In genomic region chr4:73869130-73870055, GRCh38 we compare ENCODE assay signal across 8 cellular contexts. TPM values are rescaled to one million over a fixed set of nuclear protein-coding genes. Genes with fewer than 3 reads are reported as not detected.
DNase-seq lines count a peak whose midpoint lies in the region; ATAC-seq and TF ChIP-seq lines count a peak whose summit lies in the region.

TSS of gene CXCL1 (plus strand) at chr4:73869393. CDS start at chr4:73869471, 78 bp downstream.

- peak within 1 kb of the TSS; percentile 49 to 58 for H3K4me3 ChIP-seq in testis

- WGBS in testis, 2 donors = 12 to 63% methylated on average over 5 to 48 of the region's 61 CpGs

- peaks cover 7% of the 10 kb centered on the region for H3K4me1 ChIP-seq in testis

- no peaks in the 10 kb centered on the region for H3K4me1 Mint-ChIP-seq in activated CD4-positive, alpha-beta T cell treated with anti-CD3 and anti-CD28 coated beads, Interleukin-2, amount 10 ng/mL, durations not matched to agents 24 days and 14 days
- peaks cover 19% of the 10 kb centered on the region for H3K4me1 Mint-ChIP-seq in chondrocyte (ENCODE audit: low read depth)
- no peaks in the 10 kb centered on the region for H3K4me1 Mint-ChIP-seq in activated T-helper 2 cell treated with anti-CD3 and anti-CD28 coated beads, Interferon-gamma antibody, Interleukin-2, Interleukin-4, amounts not matched to agents 10 μg/mL and 5 μg/mL and 100 μg/mL, durations not matched to agents 14 hours and 24 hours and 36 hours (ENCODE audit: low read depth)
- no peaks in the 10 kb centered on the region for H3K4me1 Mint-ChIP-seq in activated CD4-positive, alpha-beta memory T cell treated with anti-CD3 and anti-CD28 coated beads, Interleukin-2, amount 10 ng/mL, durations not matched to agents 7 days and 5 days

- TF ChIP-seq POLR2A in testis (IDR thresholded peaks at IDR 0.05) = no peak

- DNase-seq in activated CD4-positive, alpha-beta T cell treated with anti-CD3 and anti-CD28 coated beads, Interleukin-2, amount 10 ng/mL, durations not matched to agents 24 days and 14 days = no peak
- DNase-seq in activated CD4-positive, alpha-beta T cell treated with anti-CD3 and anti-CD28 coated beads, Interleukin-2, amount 50 U/mL, for 48 hours = no peak
- DNase-seq in chondrocyte (ENCODE audit: low spot score) (peak; percentile 84), left colon (peak; percentile 69 to 75), testis (peak; percentile 16), NCI-H446 treated with DMSO at 0.1 percent for 48 hours (lab: John Stamatoyannopoulos, UW) (no peak)
- DNase-seq in activated T-helper 2 cell treated with anti-CD3 and anti-CD28 coated beads, Interferon-gamma antibody, Interleukin-2, Interleukin-4, amounts not matched to agents 10 μg/mL and 5 μg/mL and 100 μg/mL, durations not matched to agents 14 hours and 24 hours and 36 hours (ENCODE audit: low spot score) = no peak
- DNase-seq in activated CD4-positive, alpha-beta memory T cell treated with anti-CD3 and anti-CD28 coated beads, Interleukin-2, amount 10 ng/mL, durations not matched to agents 7 days and 5 days = no peak

- H3K27me3 Mint-ChIP-seq in activated CD4-positive, alpha-beta T cell treated with anti-CD3 and anti-CD28 coated beads, Interleukin-2, amount 10 ng/mL, durations not matched to agents 24 days and 14 days = peaks cover 35% of the 10 kb centered on the region
- H3K27me3 Mint-ChIP-seq in chondrocyte (ENCODE audit: low read depth) = peaks cover 57% of the 10 kb centered on the region
- peaks cover 30% of the 10 kb centered on the region for H3K27me3 Mint-ChIP-seq in activated T-helper 2 cell treated with anti-CD3 and anti-CD28 coated beads, Interferon-gamma antibody, Interleukin-2, Interleukin-4, amounts not matched to agents 10 μg/mL and 5 μg/mL and 100 μg/mL, durations not matched to agents 14 hours and 24 hours and 36 hours (ENCODE audit: low read depth)
- H3K27me3 Mint-ChIP-seq in activated CD4-positive, alpha-beta memory T cell treated with anti-CD3 and anti-CD28 coated beads, Interleukin-2, amount 10 ng/mL, durations not matched to agents 7 days and 5 days = peaks cover 10% of the 10 kb centered on the region

- H3K36me3 Mint-ChIP-seq in activated CD4-positive, alpha-beta T cell treated with anti-CD3 and anti-CD28 coated beads, Interleukin-2, amount 10 ng/mL, durations not matched to agents 24 days and 14 days (ENCODE audit: low read depth) = no peaks in the 10 kb centered on the region
- H3K36me3 Mint-ChIP-seq in chondrocyte (ENCODE audit: low read depth) = no peaks in the 10 kb centered on the region
- H3K36me3 Mint-ChIP-seq in activated T-helper 2 cell treated with anti-CD3 and anti-CD28 coated beads, Interferon-gamma antibody, Interleukin-2, Interleukin-4, amounts not matched to agents 10 μg/mL and 5 μg/mL and 100 μg/mL, durations not matched to agents 14 hours and 24 hours and 36 hours (ENCODE audit: low read depth) = no peaks in the 10 kb centered on the region
- no peaks in the 10 kb centered on the region for H3K36me3 Mint-ChIP-seq in activated CD4-positive, alpha-beta memory T cell treated with anti-CD3 and anti-CD28 coated beads, Interleukin-2, amount 10 ng/mL, durations not matched to agents 7 days and 5 days (ENCODE audit: low read depth)

- no peak within 1 kb of the TSS for H3K27ac ChIP-seq in testis

- H3K36me3 ChIP-seq in testis (ENCODE audit: low read depth, missing control alignments) = no peaks in the 10 kb centered on the region

- H3K4me3 Mint-ChIP-seq in activated CD4-positive, alpha-beta T cell treated with anti-CD3 and anti-CD28 coated beads, Interleukin-2, amount 10 ng/mL, durations not matched to agents 24 days and 14 days = peak within 1 kb of the TSS; percentile 30
- H3K4me3 Mint-ChIP-seq in chondrocyte (ENCODE audit: unreplicated experiment) = peak within 1 kb of the TSS; percentile 79
- no peak within 1 kb of the TSS for H3K4me3 Mint-ChIP-seq in activated T-helper 2 cell treated with anti-CD3 and anti-CD28 coated beads, Interferon-gamma antibody, Interleukin-2, Interleukin-4, amounts not matched to agents 10 μg/mL and 5 μg/mL and 100 μg/mL, durations not matched to agents 14 hours and 24 hours and 36 hours (ENCODE audit: low read depth)
- no peak within 1 kb of the TSS for H3K4me3 Mint-ChIP-seq in activated CD4-positive, alpha-beta memory T cell treated with anti-CD3 and anti-CD28 coated beads, Interleukin-2, amount 10 ng/mL, durations not matched to agents 7 days and 5 days

- CTCF ChIA-PET in activated CD4-positive, alpha-beta memory T cell treated with anti-CD3 and anti-CD28 coated beads, Interleukin-2, amount 10 ng/mL, durations not matched to agents 7 days and 5 days (lab: Charles Lee) = no interaction called here

- ATAC-seq in left colon = peak; percentile 75

- TF ChIP-seq CTCF in chondrocyte (IDR thresholded peaks at IDR 0.05) (no peak), testis (IDR thresholded peaks at IDR 0.05) (no peak)

- no peaks in the 10 kb centered on the region for H3K9me3 Mint-ChIP-seq in activated CD4-positive, alpha-beta T cell treated with anti-CD3 and anti-CD28 coated beads, Interleukin-2, amount 10 ng/mL, durations not matched to agents 24 days and 14 days
- H3K9me3 Mint-ChIP-seq in chondrocyte (ENCODE audit: low read depth) = no peaks in the 10 kb centered on the region
- H3K9me3 Mint-ChIP-seq in activated T-helper 2 cell treated with anti-CD3 and anti-CD28 coated beads, Interferon-gamma antibody, Interleukin-2, Interleukin-4, amounts not matched to agents 10 μg/mL and 5 μg/mL and 100 μg/mL, durations not matched to agents 14 hours and 24 hours and 36 hours = no peaks in the 10 kb centered on the region
- H3K9me3 Mint-ChIP-seq in activated CD4-positive, alpha-beta memory T cell treated with anti-CD3 and anti-CD28 coated beads, Interleukin-2, amount 10 ng/mL, durations not matched to agents 7 days and 5 days = no peaks in the 10 kb centered on the region

- intact Hi-C loops in activated CD4-positive, alpha-beta T cell treated with anti-CD3 and anti-CD28 coated beads, Interleukin-2, amount 10 ng/mL, durations not matched to agents 24 days and 14 days (cut with micrococcal nuclease) = loop anchor here (10.0 kb wide), 1 partner anchor 205 kb away; no protein-coding TSS in a partner anchor
- intact Hi-C loops in left colon (cut with DNase I, micrococcal nuclease) (no loop called here), testis (cut with DNase I; ENCODE audit: low total_unique reads) (no loop called here)
- intact Hi-C loops in activated T-helper 2 cell treated with anti-CD3 and anti-CD28 coated beads, Interferon-gamma antibody, Interleukin-2, Interleukin-4, amounts not matched to agents 10 μg/mL and 5 μg/mL and 100 μg/mL, durations not matched to agents 14 hours and 24 hours and 36 hours (cut with micrococcal nuclease) = no loop called here

- no peak within 1 kb of the TSS for H3K27ac Mint-ChIP-seq in activated CD4-positive, alpha-beta T cell treated with anti-CD3 and anti-CD28 coated beads, Interleukin-2, amount 10 ng/mL, durations not matched to agents 24 days and 14 days
- H3K27ac Mint-ChIP-seq in chondrocyte (ENCODE audit: unreplicated experiment) = no peak within 1 kb of the TSS
- no peak within 1 kb of the TSS for H3K27ac Mint-ChIP-seq in activated T-helper 2 cell treated with anti-CD3 and anti-CD28 coated beads, Interferon-gamma antibody, Interleukin-2, Interleukin-4, amounts not matched to agents 10 μg/mL and 5 μg/mL and 100 μg/mL, durations not matched to agents 14 hours and 24 hours and 36 hours
- H3K27ac Mint-ChIP-seq in activated CD4-positive, alpha-beta memory T cell treated with anti-CD3 and anti-CD28 coated beads, Interleukin-2, amount 10 ng/mL, durations not matched to agents 7 days and 5 days = no peak within 1 kb of the TSS

- H3K27me3 ChIP-seq in testis = no peaks in the 10 kb centered on the region

- POLR2A ChIA-PET in activated CD4-positive, alpha-beta memory T cell treated with anti-CD3 and anti-CD28 coated beads, Interleukin-2, amount 10 ng/mL, durations not matched to agents 7 days and 5 days (lab: Charles Lee) = no interaction called here

- H3K9me3 ChIP-seq in testis = no peaks in the 10 kb centered on the region

RNA-seq across cellular contexts. Expression of gene CXCL1, which starts in this region (rescaled TPM):
- not detected in 2 replicates for total RNA-seq in activated CD4-positive, alpha-beta T cell treated with anti-CD3 and anti-CD28 coated beads, Interleukin-2, amount 10 ng/mL, durations not matched to agents 24 days and 14 days
- total RNA-seq in chondrocyte (0.72 to 1.0 TPM (median 0.74 TPM) in 3 replicates), left colon (10 to 100 TPM in 1 of 2 donors, 1 to 10 TPM in 1; 4.3 to 22.3 TPM), testis (under 1 TPM in 1 of 2 donors, not detected in 1; 0.74 TPM)
- 1.5 TPM for polyA plus RNA-seq in testis (ENCODE audit: insufficient read depth, low read depth, low replicate concordance)
- total RNA-seq in activated T-helper 2 cell treated with anti-CD3 and anti-CD28 coated beads, Interferon-gamma antibody, Interleukin-2, Interleukin-4, amounts not matched to agents 10 μg/mL and 5 μg/mL and 100 μg/mL, durations not matched to agents 14 hours and 24 hours and 36 hours = not detected in 2 replicates
- not detected for total RNA-seq in activated CD4-positive, alpha-beta memory T cell treated with anti-CD3 and anti-CD28 coated beads, Interleukin-2, amount 10 ng/mL, durations not matched to agents 7 days and 5 days

Comparison
In these comparisons a context has a peak if more than half of its experiments do, and no peak if none do; other contexts are left out.
1. DNase-seq: peak in chondrocyte (single experiment), left colon (2 of 2) and testis (single experiment); none in activated CD4-positive, alpha-beta T cell treated with anti-CD3 and anti-CD28 coated beads, Interleukin-2, amount 10 ng/mL, durations not matched to agents 24 days and 14 days (single experiment), activated CD4-positive, alpha-beta T cell treated with anti-CD3 and anti-CD28 coated beads, Interleukin-2, amount 50 U/mL, for 48 hours (0 of 2), activated T-helper 2 cell treated with anti-CD3 and anti-CD28 coated beads, Interferon-gamma antibody, Interleukin-2, Interleukin-4, amounts not matched to agents 10 μg/mL and 5 μg/mL and 100 μg/mL, durations not matched to agents 14 hours and 24 hours and 36 hours (single experiment), NCI-H446 treated with DMSO at 0.1 percent for 48 hours (single experiment) and activated CD4-positive, alpha-beta memory T cell treated with anti-CD3 and anti-CD28 coated beads, Interleukin-2, amount 10 ng/mL, durations not matched to agents 7 days and 5 days (single experiment).
2. H3K4me3 Mint-ChIP-seq: peak in activated CD4-positive, alpha-beta T cell treated with anti-CD3 and anti-CD28 coated beads, Interleukin-2, amount 10 ng/mL, durations not matched to agents 24 days and 14 days (single experiment) and chondrocyte (single experiment); none in activated T-helper 2 cell treated with anti-CD3 and anti-CD28 coated beads, Interferon-gamma antibody, Interleukin-2, Interleukin-4, amounts not matched to agents 10 μg/mL and 5 μg/mL and 100 μg/mL, durations not matched to agents 14 hours and 24 hours and 36 hours (single experiment) and activated CD4-positive, alpha-beta memory T cell treated with anti-CD3 and anti-CD28 coated beads, Interleukin-2, amount 10 ng/mL, durations not matched to agents 7 days and 5 days (single experiment).